In genomic region chr4:132488555-132488954, GRCh38 we compare ENCODE assay signal across 1 cellular context.
TF ChIP-seq lines count a peak whose summit lies in the region.

No MANE protein-coding gene starts in this region.

TF ChIP-seq in H1, 55 proteins besides CTCF, POLR2A, EP300 and RAD21 (continued from another document):
- TF ChIP-seq, protein P1, sequence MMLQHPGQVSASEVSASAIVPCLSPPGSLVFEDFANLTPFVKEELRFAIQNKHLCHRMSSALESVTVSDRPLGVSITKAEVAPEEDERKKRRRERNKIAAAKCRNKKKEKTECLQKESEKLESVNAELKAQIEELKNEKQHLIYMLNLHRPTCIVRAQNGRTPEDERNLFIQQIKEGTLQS (IDR thresholded peaks at IDR 0.05; ENCODE audit: insufficient read depth, low read depth, low read length): no peak
- TF ChIP-seq SIN3A (conservative IDR thresholded peaks at IDR 0.05 in 1 of 2, IDR thresholded peaks at IDR 0.05 in 1 of 2; ENCODE audit: low read depth in 1 of 2, low read length in 2 of 2) (no peak), TAF1 (IDR thresholded peaks at IDR 0.05; ENCODE audit: low read depth, low read length) (no peak)
